ENCODE assay signal across 1 cellular context in genomic region chr7:82288769-82289535, GRCh38.
TF ChIP-seq lines count a peak whose summit lies in the region.

No MANE protein-coding gene starts in this region.

TF ChIP-seq in GM23338, 12 proteins besides CTCF, POLR2A, EP300 and RAD21 (continued from another document):
- TF ChIP-seq ZNF462 (CRISPR knock-in tag; IDR thresholded peaks at IDR 0.05), result no peak
- no peak for TF ChIP-seq ETS1 (IDR thresholded peaks at IDR 0.05)
- no peak for TF ChIP-seq EZH2 (IDR thresholded peaks at IDR 0.05; ENCODE audit: low read depth, unreplicated experiment)
- no peak for TF ChIP-seq EZH2phosphoT487 (IDR thresholded peaks at IDR 0.05; ENCODE audit: unreplicated experiment)
- TF ChIP-seq ZNF331 (CRISPR knock-in tag; IDR thresholded peaks at IDR 0.05; ENCODE audit: low read depth), result no peak
- TF ChIP-seq POLR2AphosphoS5 (IDR thresholded peaks at IDR 0.05; ENCODE audit: low read depth), result no peak
- no peak for TF ChIP-seq STAT1 (IDR thresholded peaks at IDR 0.05; ENCODE audit: unreplicated experiment)
